In the genomic region with DNA sequence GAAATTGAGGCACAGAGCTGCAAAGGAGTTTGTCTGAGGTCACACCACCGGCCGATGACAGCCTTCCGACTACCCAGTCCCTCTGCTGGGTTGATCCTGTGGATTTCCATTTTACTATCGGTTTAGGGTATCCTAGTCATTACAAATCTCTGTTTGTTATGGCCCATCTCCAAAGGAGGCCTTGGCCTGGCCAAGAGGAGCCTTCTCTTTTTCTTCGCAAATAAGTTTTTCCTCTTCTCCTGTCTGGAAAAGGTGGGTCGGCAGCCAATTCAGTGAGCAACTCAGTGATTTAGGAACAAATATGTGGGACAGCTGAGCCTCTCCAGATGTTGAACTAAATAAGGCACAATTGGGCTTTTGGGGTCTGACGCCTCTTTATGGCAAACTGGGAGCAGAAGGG, we compare ENCODE assay signal across 19 cellular contexts.
DNase-seq lines count a peak whose midpoint lies in the region; ATAC-seq, FAIRE-seq and TF ChIP-seq lines count a peak whose summit lies in the region.
"Had no signal": no experiment of that assay in that cellular context is flagged by ENCODE, and none has a peak within 500 bp of the region (broad histone marks: within the 10 kb centered on the region; RNA-seq: fewer than 3 reads in every experiment).

No MANE protein-coding gene starts in this region.

- H3K4me3 ChIP-seq in heart right ventricle: no peak overlapping the region
- no peak overlapping the region for H3K4me3 ChIP-seq in stomach
- H3K4me3 ChIP-seq in CD8-positive, alpha-beta T cell (ENCODE audit: low read depth, low read length): no peak overlapping the region
- H3K4me3 ChIP-seq: lung, upper lobe of left lung had no signal

- peak overlapping the region; percentile 92 for H3K27ac Mint-ChIP-seq in activated CD4-positive, alpha-beta T cell treated with anti-CD3 and anti-CD28 coated beads, Interleukin-2, amount 10 ng/mL, durations not matched to agents 24 days and 14 days
- H3K27ac Mint-ChIP-seq in activated T-helper 2 cell treated with anti-CD3 and anti-CD28 coated beads, Interferon-gamma antibody, Interleukin-2, Interleukin-4, amounts not matched to agents 10 μg/mL and 5 μg/mL and 100 μg/mL, durations not matched to agents 14 hours and 24 hours and 36 hours: peak overlapping the region; percentile 95
- H3K27ac Mint-ChIP-seq in CD8-positive, alpha-beta T cell: no peak overlapping the region

- H3K9me3 ChIP-seq in heart right ventricle (no peaks in the 10 kb centered on the region), stomach (no peaks in the 10 kb centered on the region)
- no peaks in the 10 kb centered on the region for H3K9me3 ChIP-seq in CD8-positive, alpha-beta T cell (ENCODE audit: low read length)
- H3K9me3 ChIP-seq: upper lobe of left lung had no signal

- TF ChIP-seq POLR2A in stomach (IDR thresholded peaks at IDR 0.05): no peak

- peak in 7 of 8 donors; percentile 16 to 62 (median 49) for ATAC-seq in heart right ventricle
- ATAC-seq in CD8-positive, alpha-beta T cell: no peak

- peaks cover 41% of the 10 kb centered on the region for H3K4me1 Mint-ChIP-seq in activated CD4-positive, alpha-beta T cell treated with anti-CD3 and anti-CD28 coated beads, Interleukin-2, amount 10 ng/mL, durations not matched to agents 24 days and 14 days
- H3K4me1 Mint-ChIP-seq in activated T-helper 2 cell treated with anti-CD3 and anti-CD28 coated beads, Interferon-gamma antibody, Interleukin-2, Interleukin-4, amounts not matched to agents 10 μg/mL and 5 μg/mL and 100 μg/mL, durations not matched to agents 14 hours and 24 hours and 36 hours (ENCODE audit: low read depth): peaks cover 79% of the 10 kb centered on the region
- H3K4me1 Mint-ChIP-seq in CD8-positive, alpha-beta T cell (ENCODE audit: low read depth): no peaks in the 10 kb centered on the region

- WGBS in heart right ventricle, 2 donors: 60 to 61% methylated on average over 7 of the region's 7 CpGs
- 72 to 82% (median 77%) methylated on average over 7 of the region's 7 CpGs for WGBS in stomach, 5 donors

- TF ChIP-seq CTCF in heart right ventricle (IDR thresholded peaks at IDR 0.05): no peak
- TF ChIP-seq CTCF in stomach (IDR thresholded peaks at IDR 0.05): no peak
- TF ChIP-seq CTCF in CD8-positive, alpha-beta T cell (IDR thresholded peaks at IDR 0.05): no peak

- H3K27ac ChIP-seq in heart right ventricle (peak overlapping the region in 5 of 10 donors; percentile 15 to 74 (median 26)), stomach (peak overlapping the region in 4 of 5 donors; percentile 37 to 65 (median 60))
- no peak overlapping the region for H3K27ac ChIP-seq in CD8-positive, alpha-beta T cell (ENCODE audit: low read depth, low read length)
- H3K27ac ChIP-seq: C4-2B, KMS-11 had no signal

- POLR2A ChIA-PET in CD8-positive, alpha-beta T cell (lab: Charles Lee): no interaction called here

- intact Hi-C loops in activated CD4-positive, alpha-beta T cell treated with anti-CD3 and anti-CD28 coated beads, Interleukin-2, amount 10 ng/mL, durations not matched to agents 24 days and 14 days (cut with micrococcal nuclease): loop anchor here (1.0 kb wide), 5 partner anchors 24 to 75 kb away; no protein-coding TSS in a partner anchor
- intact Hi-C loops in activated T-helper 2 cell treated with anti-CD3 and anti-CD28 coated beads, Interferon-gamma antibody, Interleukin-2, Interleukin-4, amounts not matched to agents 10 μg/mL and 5 μg/mL and 100 μg/mL, durations not matched to agents 14 hours and 24 hours and 36 hours (cut with micrococcal nuclease): loop anchor here (1.0 kb wide), 3 partner anchors 42 to 77 kb away; no protein-coding TSS in a partner anchor
- intact Hi-C loops in heart right ventricle (cut with DNase I): no loop called here
- intact Hi-C loops in stomach (cut with DNase I; ENCODE audit: low total_unique reads): no loop called here
- intact Hi-C loops in CD8-positive, alpha-beta T cell (cut with DNase I, micrococcal nuclease): no loop called here

- peaks cover 19% of the 10 kb centered on the region for H3K9me3 Mint-ChIP-seq in activated CD4-positive, alpha-beta T cell treated with anti-CD3 and anti-CD28 coated beads, Interleukin-2, amount 10 ng/mL, durations not matched to agents 24 days and 14 days
- peaks cover 9% of the 10 kb centered on the region for H3K9me3 Mint-ChIP-seq in activated T-helper 2 cell treated with anti-CD3 and anti-CD28 coated beads, Interferon-gamma antibody, Interleukin-2, Interleukin-4, amounts not matched to agents 10 μg/mL and 5 μg/mL and 100 μg/mL, durations not matched to agents 14 hours and 24 hours and 36 hours
- no peaks in the 10 kb centered on the region for H3K9me3 Mint-ChIP-seq in CD8-positive, alpha-beta T cell

- no peak for DNase-seq in activated CD4-positive, alpha-beta T cell treated with anti-CD3 and anti-CD28 coated beads, Interleukin-2, amount 10 ng/mL, durations not matched to agents 24 days and 14 days
- DNase-seq in activated CD4-positive, alpha-beta T cell treated with anti-CD3 and anti-CD28 coated beads for 48 hours: no peak
- no peak for DNase-seq in activated T-helper 2 cell treated with anti-CD3 and anti-CD28 coated beads, Interferon-gamma antibody, Interleukin-2, Interleukin-4, amounts not matched to agents 10 μg/mL and 5 μg/mL and 100 μg/mL, durations not matched to agents 14 hours and 24 hours and 36 hours (ENCODE audit: low spot score)
- DNase-seq in heart right ventricle (peak in 1 of 2 donors; percentile 36), stomach (no peak), RCC 7860 (ENCODE audit: low spot score) (no peak)
- no peak for DNase-seq in CD8-positive, alpha-beta T cell
- no peak for DNase-seq in effector CD4-positive, alpha-beta T cell
- DNase-seq: activated T-cell treated with anti-CD3 and anti-CD28 coated beads for 4 hours, DMS53, OCI-M1, T-helper 9 cell, upper lobe of left lung had no signal

- peaks cover 0 to 10% (median 0%) of the 10 kb centered on the region in 7 donors for H3K27me3 ChIP-seq in heart right ventricle
- no peaks in the 10 kb centered on the region for H3K27me3 ChIP-seq in stomach
- no peaks in the 10 kb centered on the region for H3K27me3 ChIP-seq in CD8-positive, alpha-beta T cell (ENCODE audit: insufficient read depth, low read length)
- H3K27me3 ChIP-seq: upper lobe of left lung had no signal

- H3K36me3 Mint-ChIP-seq in activated CD4-positive, alpha-beta T cell treated with anti-CD3 and anti-CD28 coated beads, Interleukin-2, amount 10 ng/mL, durations not matched to agents 24 days and 14 days (ENCODE audit: low read depth): peaks cover 8% of the 10 kb centered on the region
- H3K36me3 Mint-ChIP-seq in activated T-helper 2 cell treated with anti-CD3 and anti-CD28 coated beads, Interferon-gamma antibody, Interleukin-2, Interleukin-4, amounts not matched to agents 10 μg/mL and 5 μg/mL and 100 μg/mL, durations not matched to agents 14 hours and 24 hours and 36 hours (ENCODE audit: low read depth): peaks cover 22% of the 10 kb centered on the region
- no peaks in the 10 kb centered on the region for H3K36me3 Mint-ChIP-seq in CD8-positive, alpha-beta T cell

- CTCF ChIA-PET in CD8-positive, alpha-beta T cell (lab: Charles Lee): no interaction called here

- no peaks in the 10 kb centered on the region for H3K27me3 Mint-ChIP-seq in activated CD4-positive, alpha-beta T cell treated with anti-CD3 and anti-CD28 coated beads, Interleukin-2, amount 10 ng/mL, durations not matched to agents 24 days and 14 days
- no peaks in the 10 kb centered on the region for H3K27me3 Mint-ChIP-seq in activated T-helper 2 cell treated with anti-CD3 and anti-CD28 coated beads, Interferon-gamma antibody, Interleukin-2, Interleukin-4, amounts not matched to agents 10 μg/mL and 5 μg/mL and 100 μg/mL, durations not matched to agents 14 hours and 24 hours and 36 hours (ENCODE audit: low read depth)
- H3K27me3 Mint-ChIP-seq in CD8-positive, alpha-beta T cell (ENCODE audit: low read depth): peaks cover 3% of the 10 kb centered on the region

- H3K36me3 ChIP-seq in heart right ventricle: no peaks in the 10 kb centered on the region
- no peaks in the 10 kb centered on the region for H3K36me3 ChIP-seq in stomach
- no peaks in the 10 kb centered on the region for H3K36me3 ChIP-seq in CD8-positive, alpha-beta T cell (ENCODE audit: insufficient read depth, low read length)
- H3K36me3 ChIP-seq: upper lobe of left lung had no signal

- TF ChIP-seq EP300 in stomach (IDR thresholded peaks at IDR 0.05): no peak

- FAIRE-seq in RCC 7860 (lab: Jason Lieb, UNC): no peak
- FAIRE-seq: A204.1, endometrium, H1 had no signal

- peaks cover 0 to 19% (median 0%) of the 10 kb centered on the region in 9 donors for H3K4me1 ChIP-seq in heart right ventricle
- no peaks in the 10 kb centered on the region for H3K4me1 ChIP-seq in stomach
- no peaks in the 10 kb centered on the region for H3K4me1 ChIP-seq in CD8-positive, alpha-beta T cell (ENCODE audit: insufficient read depth, low read length)
- H3K4me1 ChIP-seq: upper lobe of left lung had no signal

- H3K4me3 Mint-ChIP-seq in activated CD4-positive, alpha-beta T cell treated with anti-CD3 and anti-CD28 coated beads, Interleukin-2, amount 10 ng/mL, durations not matched to agents 24 days and 14 days: no peak overlapping the region
- H3K4me3 Mint-ChIP-seq in activated T-helper 2 cell treated with anti-CD3 and anti-CD28 coated beads, Interferon-gamma antibody, Interleukin-2, Interleukin-4, amounts not matched to agents 10 μg/mL and 5 μg/mL and 100 μg/mL, durations not matched to agents 14 hours and 24 hours and 36 hours (ENCODE audit: low read depth): no peak overlapping the region
- no peak overlapping the region for H3K4me3 Mint-ChIP-seq in CD8-positive, alpha-beta T cell

Comparison
In these comparisons a context has a peak if more than half of its experiments do, and no peak if none do; other contexts are left out.
1. intact Hi-C loops: an anchor here in activated CD4-positive, alpha-beta T cell treated with anti-CD3 and anti-CD28 coated beads, Interleukin-2, amount 10 ng/mL, durations not matched to agents 24 days and 14 days (1.0 kb wide) and activated T-helper 2 cell treated with anti-CD3 and anti-CD28 coated beads, Interferon-gamma antibody, Interleukin-2, Interleukin-4, amounts not matched to agents 10 μg/mL and 5 μg/mL and 100 μg/mL, durations not matched to agents 14 hours and 24 hours and 36 hours (1.0 kb wide); none called in heart right ventricle, stomach and CD8-positive, alpha-beta T cell.